ENCODE assay signal across 9 cellular contexts in the genomic region with DNA sequence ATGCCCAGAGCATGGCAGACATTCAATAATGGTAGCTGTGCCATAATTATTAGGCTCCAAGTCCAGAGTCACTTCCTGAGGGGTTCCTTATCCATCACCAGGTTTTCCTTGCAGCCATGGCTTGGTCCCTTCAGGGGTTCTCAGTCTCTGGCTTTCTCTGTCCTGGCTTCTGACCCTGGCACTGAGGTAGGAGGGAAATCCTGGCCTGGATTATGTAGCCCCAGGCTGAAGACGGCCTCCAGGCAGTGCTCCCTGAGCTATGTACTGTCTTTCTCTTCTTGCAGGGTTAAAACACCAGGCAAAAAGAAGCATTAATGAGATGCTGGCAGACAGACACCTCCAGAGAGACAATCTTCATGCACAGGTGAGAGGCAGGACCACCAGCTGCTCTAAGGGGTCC. TPM values are rescaled to one million over a fixed set of nuclear protein-coding genes. Genes with fewer than 3 reads are reported as not detected.
DNase-seq lines count a peak whose midpoint lies in the region; ATAC-seq lines count a peak whose summit lies in the region.
"Had no signal": no experiment of that assay in that cellular context is flagged by ENCODE, and none has a peak within 500 bp of the region (broad histone marks: within the 10 kb centered on the region; RNA-seq: fewer than 3 reads in every experiment).

No MANE protein-coding gene starts in this region.

- H3K4me1 Mint-ChIP-seq in activated naive CD4-positive, alpha-beta T cell treated with anti-CD3 and anti-CD28 coated beads for 36 hours (ENCODE audit: low read depth) = no peaks in the 10 kb centered on the region
- peaks cover 0 to 9% (median 3%) of the 10 kb centered on the region in 3 donors for H3K4me1 Mint-ChIP-seq in T-cell
- H3K4me1 Mint-ChIP-seq: activated naive CD4-positive, alpha-beta T cell treated with anti-CD3 and anti-CD28 coated beads, Interleukin-2, amount 50 U/mL, for 24 hours had no signal

- H3K27ac Mint-ChIP-seq in activated naive CD4-positive, alpha-beta T cell treated with anti-CD3 and anti-CD28 coated beads for 36 hours = no peak overlapping the region
- no peak overlapping the region for H3K27ac Mint-ChIP-seq in T-cell
- H3K27ac Mint-ChIP-seq: activated naive CD4-positive, alpha-beta T cell treated with anti-CD3 and anti-CD28 coated beads, Interleukin-2, amount 50 U/mL, for 24 hours had no signal

- intact Hi-C loops in activated naive CD4-positive, alpha-beta T cell treated with anti-CD3 and anti-CD28 coated beads for 36 hours (cut with micrococcal nuclease) = loop anchor here (10.0 kb wide), 1 partner anchor 275 kb away; no protein-coding TSS in a partner anchor

- CTCF ChIA-PET in activated naive CD4-positive, alpha-beta T cell treated with anti-CD3 and anti-CD28 coated beads for 36 hours (lab: Charles Lee) = interaction anchor here (9.2 kb wide), 1 partner anchor 112 kb away, joined by 109 read pairs; no protein-coding TSS in a partner anchor
- CTCF ChIA-PET in T-cell (lab: Charles Lee) = interaction anchor here (0.6 to 0.9 kb wide), 2 partner anchors 113 to 114 kb away, joined by 3 to 5 read pairs; no protein-coding TSS in a partner anchor

- ATAC-seq in T-cell (replicated peaks in 1 of 4) = no peak

- no peak overlapping the region for H3K4me3 Mint-ChIP-seq in activated naive CD4-positive, alpha-beta T cell treated with anti-CD3 and anti-CD28 coated beads for 36 hours
- H3K4me3 Mint-ChIP-seq in T-cell = no peak overlapping the region
- H3K4me3 Mint-ChIP-seq: activated naive CD4-positive, alpha-beta T cell treated with anti-CD3 and anti-CD28 coated beads, Interleukin-2, amount 50 U/mL, for 24 hours had no signal

- POLR2A ChIA-PET in T-cell (lab: Charles Lee) = no interaction called here

- H3K4me3 ChIP-seq in MG63 (no peak overlapping the region), SK-N-MC (no peak overlapping the region)

- no peaks in the 10 kb centered on the region for H3K27me3 Mint-ChIP-seq in activated naive CD4-positive, alpha-beta T cell treated with anti-CD3 and anti-CD28 coated beads for 36 hours (ENCODE audit: low read depth)
- H3K27me3 Mint-ChIP-seq in T-cell = peaks cover 0 to 3% of the 10 kb centered on the region in 2 donors
- H3K27me3 Mint-ChIP-seq: activated naive CD4-positive, alpha-beta T cell treated with anti-CD3 and anti-CD28 coated beads, Interleukin-2, amount 50 U/mL, for 24 hours had no signal

- H3K36me3 Mint-ChIP-seq in activated naive CD4-positive, alpha-beta T cell treated with anti-CD3 and anti-CD28 coated beads for 36 hours (ENCODE audit: low read depth) = no peaks in the 10 kb centered on the region
- H3K36me3 Mint-ChIP-seq in T-cell = no peaks in the 10 kb centered on the region
- H3K36me3 Mint-ChIP-seq: activated naive CD4-positive, alpha-beta T cell treated with anti-CD3 and anti-CD28 coated beads, Interleukin-2, amount 50 U/mL, for 24 hours had no signal

- no peaks in the 10 kb centered on the region for H3K9me3 Mint-ChIP-seq in activated naive CD4-positive, alpha-beta T cell treated with anti-CD3 and anti-CD28 coated beads for 36 hours
- no peaks in the 10 kb centered on the region for H3K9me3 Mint-ChIP-seq in T-cell
- H3K9me3 Mint-ChIP-seq: activated naive CD4-positive, alpha-beta T cell treated with anti-CD3 and anti-CD28 coated beads, Interleukin-2, amount 50 U/mL, for 24 hours had no signal

- DNase-seq in activated naive CD4-positive, alpha-beta T cell treated with anti-CD3 and anti-CD28 coated beads for 36 hours = peak; percentile 25
- DNase-seq in activated naive CD4-positive, alpha-beta T cell treated with anti-CD3 and anti-CD28 coated beads, Interleukin-2, amount 50 U/mL, for 16 hours = no peak
- peak; percentile 76 for DNase-seq in MG63
- DNase-seq in SK-N-MC (ENCODE audit: low read depth, low spot score) = peak; percentile 85
- DNase-seq in fibroblast of peridontal ligament (ENCODE audit: extremely low read depth) = peak; percentile 92
- peak; percentile 20 for DNase-seq in putamen (ENCODE audit: low spot score)
- no peak for DNase-seq in T-cell
- no peak for DNase-seq in occipital lobe (lab: John Stamatoyannopoulos, UW)

- H3K27me3 ChIP-seq in MG63 = no peaks in the 10 kb centered on the region

- no peak overlapping the region for H3K9ac ChIP-seq in SK-N-MC (ENCODE audit: insufficient read length)

- H3K9me3 ChIP-seq in MG63 (no peaks in the 10 kb centered on the region), SK-N-MC (ENCODE audit: low read depth, low read length) (no peaks in the 10 kb centered on the region)

- peak overlapping the region; percentile 30; the same call in 1 of the 2 replicates for H3K27ac ChIP-seq in SK-N-MC

- no peaks in the 10 kb centered on the region for H3K36me3 ChIP-seq in MG63
- no peaks in the 10 kb centered on the region for H3K36me3 ChIP-seq in SK-N-MC (ENCODE audit: insufficient read depth, low read length)

RNA-seq across cellular contexts. Expression of a gene that starts 9.5 kb away (rescaled TPM):
- not detected for total RNA-seq in activated naive CD4-positive, alpha-beta T cell treated with anti-CD3 and anti-CD28 coated beads for 36 hours
- 0.53 and 7.3 TPM in 2 replicates for total RNA-seq in MG63 (2014; rRNA removed; shearing (Covaris generic); ENCODE audit: low replicate concordance)
- total RNA-seq in T-cell = not detected
- total RNA-seq in occipital lobe = not detected

RNA-seq across cellular contexts. Expression of a gene that starts 34.5 kb away (rescaled TPM):
- total RNA-seq in activated naive CD4-positive, alpha-beta T cell treated with anti-CD3 and anti-CD28 coated beads for 36 hours = not detected
- total RNA-seq in MG63 (2014; rRNA removed; shearing (Covaris generic); ENCODE audit: low replicate concordance) = 0.03 TPM in 1 of 2 replicates, not detected in the other
- not detected for total RNA-seq in T-cell
- not detected for total RNA-seq in occipital lobe

Comparison
In these comparisons a context has a peak if more than half of its experiments do, and no peak if none do; other contexts are left out.
1. DNase-seq: peak in activated naive CD4-positive, alpha-beta T cell treated with anti-CD3 and anti-CD28 coated beads for 36 hours (single experiment), MG63 (single experiment), SK-N-MC (single experiment), fibroblast of peridontal ligament (single experiment) and putamen (single experiment); none in activated naive CD4-positive, alpha-beta T cell treated with anti-CD3 and anti-CD28 coated beads, Interleukin-2, amount 50 U/mL, for 16 hours (single experiment), T-cell (0 of 34) and occipital lobe (single experiment).